1 cellular context compared by ENCODE assay signal in genomic region chr7:130141161-130141857, GRCh38.
TF ChIP-seq lines count a peak whose summit lies in the region.

No MANE protein-coding gene starts in this region.

TF ChIP-seq in K562, 482 proteins besides CTCF, POLR2A, EP300 and RAD21 (continued from another document and continues in another):
- TF ChIP-seq ZNF407 (IDR thresholded peaks at IDR 0.05; ENCODE audit: low read depth) (no peak), NR0B1 (IDR thresholded peaks at IDR 0.05; ENCODE audit: partially characterized antibody) (no peak), KDM4B (IDR thresholded peaks at IDR 0.05; ENCODE audit: borderline replicate concordance in 2 of 2, low read depth in 1 of 2) (no peak), NR4A1 (CRISPR knock-in tag; IDR thresholded peaks at IDR 0.05) (no peak), NR4A1 (tag; IDR thresholded peaks at IDR 0.05) (peak; percentile 87), FOXK2 (conservative IDR thresholded peaks at IDR 0.05 in 1 of 2, IDR thresholded peaks at IDR 0.05 in 1 of 2; ENCODE audit: low read depth in 2 of 2) (peak; percentile 82 to 91), XRCC3 (IDR thresholded peaks at IDR 0.05) (no peak), CREB3 (tag; conservative IDR thresholded peaks at IDR 0.05; ENCODE audit: low read depth) (no peak), ZNF511 (CRISPR knock-in tag; IDR thresholded peaks at IDR 0.05) (peak; percentile 67), ZKSCAN1 (IDR thresholded peaks at IDR 0.05; ENCODE audit: low read depth, low read length) (0 out of 2 replicates have a peak, but pooled peaks have one; percentile 7), TCF7L2 (IDR thresholded peaks at IDR 0.05; ENCODE audit: low read depth, low read length) (no peak), FOXP1 (CRISPR knock-in tag; IDR thresholded peaks at IDR 0.05) (peak; percentile 66; the same call in 1 of the 2 replicates), FOS (IDR thresholded peaks at IDR 0.05; ENCODE audit: extremely low read depth, insufficient read length) (no peak), FOXA3 (CRISPR knock-in tag; conservative IDR thresholded peaks at IDR 0.05 in 1 of 2, IDR thresholded peaks at IDR 0.05 in 1 of 2) (peak in 1 of 2 experiments; percentile 96; a peak in 2 of 4 replicates), BRCA1 (IDR thresholded peaks at IDR 0.05) (no peak), BRCA1 (CRISPR knock-in tag; IDR thresholded peaks at IDR 0.05) (no peak), SMARCA4 (IDR thresholded peaks at IDR 0.05) (0 out of 2 replicates have a peak, but pooled peaks have one; percentile 19), TFE3 (CRISPR knock-in tag; IDR thresholded peaks at IDR 0.05) (no peak), ZC3H8 (IDR thresholded peaks at IDR 0.05) (no peak), BHLHE40 (IDR thresholded peaks at IDR 0.05; ENCODE audit: low read length) (no peak), KLF13 (tag; IDR thresholded peaks at IDR 0.05; ENCODE audit: borderline replicate concordance, low read depth) (no peak; the same call in 1 of the 2 replicates), ZSCAN32 (CRISPR knock-in tag; IDR thresholded peaks at IDR 0.05) (no peak), GTF2B (IDR thresholded peaks at IDR 0.05; ENCODE audit: extremely low read depth, insufficient read length) (no peak), PML (IDR thresholded peaks at IDR 0.05; ENCODE audit: low read length) (no peak), NFATC3 (IDR thresholded peaks at IDR 0.05) (no peak), ZNF668 (CRISPR knock-in tag; IDR thresholded peaks at IDR 0.05) (no peak), ZNF766 (CRISPR knock-in tag; conservative IDR thresholded peaks at IDR 0.05) (no peak), SAFB2 (IDR thresholded peaks at IDR 0.05; ENCODE audit: borderline replicate concordance, low read depth, low read length, severe bottlenecking) (no peak), RCOR1 (IDR thresholded peaks at IDR 0.05; ENCODE audit: borderline replicate concordance in 1 of 2, low read depth in 2 of 2, low read length in 2 of 2) (peak in 1 of 2 experiments; percentile 40; a peak in 2 of 4 replicates), CXXC5 (CRISPR knock-in tag; IDR thresholded peaks at IDR 0.05) (no peak; the same call in 1 of the 2 replicates), NRF1 (conservative IDR thresholded peaks at IDR 0.05 in 1 of 2, IDR thresholded peaks at IDR 0.05 in 1 of 2) (peak; percentile 81 to 84), BACH1 (tag; IDR thresholded peaks at IDR 0.05) (no peak), ZNF217 (CRISPR knock-in tag; IDR thresholded peaks at IDR 0.05) (no peak), PHTF2 (CRISPR knock-in tag; IDR thresholded peaks at IDR 0.05) (no peak), ZBTB26 (CRISPR knock-in tag; IDR thresholded peaks at IDR 0.05) (no peak), ELF1 (tag; IDR thresholded peaks at IDR 0.05) (no peak), KDM2B (CRISPR knock-in tag; IDR thresholded peaks at IDR 0.05) (no peak), AFF1 (IDR thresholded peaks at IDR 0.05; ENCODE audit: low read depth in 1 of 2, partially characterized antibody in 2 of 2) (no peak), ELK3 (CRISPR knock-in tag; IDR thresholded peaks at IDR 0.05) (no peak), HNRNPK (IDR thresholded peaks at IDR 0.05; ENCODE audit: low read depth, low read length, poor library complexity, severe bottlenecking) (no peak), NCOA2 (IDR thresholded peaks at IDR 0.05; ENCODE audit: partially characterized antibody in 2 of 2) (no peak), DLX4 (CRISPR knock-in tag; IDR thresholded peaks at IDR 0.05) (no peak), ZNF79 (CRISPR knock-in tag; IDR thresholded peaks at IDR 0.05; ENCODE audit: low read depth) (no peak), ZNF174 (CRISPR knock-in tag; IDR thresholded peaks at IDR 0.05) (no peak), TFAM (CRISPR knock-in tag; conservative IDR thresholded peaks at IDR 0.05) (no peak), HDAC8 (tag; IDR thresholded peaks at IDR 0.05) (peak; percentile 43; the same call in 1 of the 2 replicates)
